1 cellular context compared by ENCODE assay signal in genomic region chr1:26307363-26307781, GRCh38.
TF ChIP-seq lines count a peak whose summit lies in the region.

No MANE protein-coding gene starts in this region.

TF ChIP-seq in SK-N-SH treated with all-trans-retinoic acid at 6 μM for 48 hours, 23 proteins besides CTCF, POLR2A, EP300 and RAD21 (continued from another document):
- TF ChIP-seq TSHZ2 (CRISPR knock-in tag; IDR thresholded peaks at IDR 0.05), result no peak
- no peak for TF ChIP-seq CSRNP3 (CRISPR knock-in tag; IDR thresholded peaks at IDR 0.05)
- TF ChIP-seq ESRRG (CRISPR knock-in tag; IDR thresholded peaks at IDR 0.05), result no peak
- no peak for TF ChIP-seq GLIS3 (CRISPR knock-in tag; IDR thresholded peaks at IDR 0.05)
- TF ChIP-seq ZFP3 (CRISPR knock-in tag; IDR thresholded peaks at IDR 0.05), result no peak
- no peak for TF ChIP-seq TOX (CRISPR knock-in tag; IDR thresholded peaks at IDR 0.05; ENCODE audit: borderline replicate concordance)
- no peak for TF ChIP-seq CREB5 (CRISPR knock-in tag; IDR thresholded peaks at IDR 0.05; ENCODE audit: low read depth)
- TF ChIP-seq ZNF8 (CRISPR knock-in tag; IDR thresholded peaks at IDR 0.05), result no peak
- no peak for TF ChIP-seq ZC3H10 (CRISPR knock-in tag; IDR thresholded peaks at IDR 0.05)
- TF ChIP-seq ARNTL (CRISPR knock-in tag; IDR thresholded peaks at IDR 0.05; ENCODE audit: borderline replicate concordance, low read depth), result no peak
- TF ChIP-seq ZNF565 (CRISPR knock-in tag; conservative IDR thresholded peaks at IDR 0.05; ENCODE audit: low read depth), result no peak
- no peak for TF ChIP-seq PPARA (CRISPR knock-in tag; IDR thresholded peaks at IDR 0.05; ENCODE audit: borderline replicate concordance)
- TF ChIP-seq ZNF70 (CRISPR knock-in tag; IDR thresholded peaks at IDR 0.05), result no peak
- TF ChIP-seq RARB (CRISPR knock-in tag; IDR thresholded peaks at IDR 0.05), result no peak
- TF ChIP-seq SNAI2 (CRISPR knock-in tag; IDR thresholded peaks at IDR 0.05), result no peak
